Comparison of ENCODE assay signal across 1 cellular context in genomic region chr6:44087623-44088022, GRCh38.
TF ChIP-seq lines count a peak whose summit lies in the region.

No MANE protein-coding gene starts in this region.

TF ChIP-seq in HepG2, 621 proteins besides CTCF, POLR2A, EP300 and RAD21:
- TF ChIP-seq ZNF644 (CRISPR knock-in tag; IDR thresholded peaks at IDR 0.05; ENCODE audit: low read depth) (no peak), ZC3H13 (CRISPR knock-in tag; IDR thresholded peaks at IDR 0.05) (0 out of 2 replicates have a peak, but pooled peaks have one; percentile 13)
